In the genomic region with DNA sequence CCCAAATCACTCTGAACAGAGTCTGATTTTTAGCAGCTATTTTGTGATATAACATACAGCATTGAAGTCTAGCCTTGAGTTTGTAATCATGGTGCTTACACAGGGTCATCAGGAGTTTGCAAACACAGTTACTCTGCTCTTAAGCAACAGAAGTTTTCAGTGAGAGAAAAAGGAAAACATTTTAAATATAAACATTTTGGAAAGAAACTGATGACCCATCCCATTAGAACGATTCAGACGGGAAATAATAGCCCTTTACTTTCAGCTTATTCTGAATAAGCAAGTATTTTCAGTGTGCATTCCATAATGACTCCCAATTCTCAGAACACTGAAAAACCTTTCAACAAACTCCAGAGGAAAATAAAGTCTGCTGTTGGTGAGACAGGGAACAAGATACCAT, we compare ENCODE assay signal across 34 cellular contexts. TPM values are rescaled to one million over a fixed set of nuclear protein-coding genes. Genes with fewer than 3 reads are reported as not detected.
DNase-seq lines count a peak whose midpoint lies in the region; ATAC-seq, FAIRE-seq and TF ChIP-seq lines count a peak whose summit lies in the region.
"Had no signal": no experiment of that assay in that cellular context is flagged by ENCODE, and none has a peak within 500 bp of the region (broad histone marks: within the 10 kb centered on the region; RNA-seq: fewer than 3 reads in every experiment).

No MANE protein-coding gene starts in this region.

- CTCF ChIA-PET in GM12878 (lab: Yijun Ruan, JAX), result interaction anchor here (1.3 to 3.6 kb wide), 4 partner anchors 14 to 194 kb away, joined by 5 to 17 read pairs (median 8); no protein-coding TSS in a partner anchor

- H3K4me1 Mint-ChIP-seq in HFFc6 (ENCODE audit: low read depth), result peaks cover 72% of the 10 kb centered on the region

- no peak overlapping the region for H2BK15ac ChIP-seq in mesenchymal stem cell (ENCODE audit: low read depth, poor library complexity, severe bottlenecking)

- H3K4me3 Mint-ChIP-seq in HFFc6, result peak overlapping the region; percentile 66
- H3K4me3 Mint-ChIP-seq: activated naive CD8-positive, alpha-beta T cell treated with anti-CD3 and anti-CD28 coated beads, Interleukin-2, amount 50 U/mL, for 24 hours; CD14-positive monocyte had no signal

- H3K27ac Mint-ChIP-seq in HFFc6, result peak overlapping the region; percentile 68

- POLR2A ChIA-PET in GM12878 (lab: Charles Lee), result interaction anchor here (0.6 to 1.4 kb wide), 4 partner anchors 12 to 110 kb away, joined by 3 to 7 read pairs (median 4); partner anchors contain the start of gene ZFAND5

- RAD21 ChIA-PET in GM12878 (lab: Charles Lee; ENCODE audit: unreplicated experiment), result interaction anchor here (0.6 to 2.2 kb wide), 9 partner anchors 10 to 118 kb away, joined by 3 to 10 read pairs (median 4); no protein-coding TSS in a partner anchor

- in situ Hi-C loops in GM12878 (cut with MboI), result no loop called here

- intact Hi-C loops in GM12878 (cut with micrococcal nuclease; ENCODE audit: unreplicated experiment), result loop anchor here (5.0 kb wide), 1 partner anchor 53 kb away; no protein-coding TSS in a partner anchor

- no peaks in the 10 kb centered on the region for H4K20me1 ChIP-seq in GM12878 (ENCODE audit: control insufficient read depth, insufficient read depth)

- H3K9me3 Mint-ChIP-seq in HFFc6, result no peaks in the 10 kb centered on the region

- peaks cover 4% of the 10 kb centered on the region for H3K4me1 ChIP-seq in GM12878 (ENCODE audit: control insufficient read depth, insufficient read depth, low read length)
- H3K4me1 ChIP-seq in mesenchymal stem cell (ENCODE audit: control insufficient read depth, insufficient read depth, low read depth, low read length), result peaks cover 10% of the 10 kb centered on the region
- H3K4me1 ChIP-seq: prostate gland had no signal

- H4K91ac ChIP-seq in mesenchymal stem cell (ENCODE audit: low read length), result no peak overlapping the region

- no peak overlapping the region for H3K18ac ChIP-seq in mesenchymal stem cell (ENCODE audit: low read depth in 1 of 2, low read length in 2 of 2)

- peak overlapping the region; percentile 30 for H2AFZ ChIP-seq in GM12878 (ENCODE audit: control insufficient read depth, low read depth, low read length)
- no peak overlapping the region for H2AFZ ChIP-seq in mesenchymal stem cell (ENCODE audit: low read depth, low read length)

- H2AK5ac ChIP-seq in mesenchymal stem cell (ENCODE audit: low read length, severe bottlenecking), result no peak overlapping the region

- TF ChIP-seq CTCF in HFFc6 (IDR thresholded peaks at IDR 0.05) (no peak), GM12878 (IDR thresholded peaks at IDR 0.05 in 2 of 3, conservative IDR thresholded peaks at IDR 0.05 in 1 of 3; ENCODE audit: control insufficient read depth in 2 of 3, extremely low read depth in 1 of 3, insufficient read depth in 1 of 3, low read depth in 3 of 3, low read length in 3 of 3) (no peak)

- ATAC-seq in GM12878 (no peak), GM19397 (IDR thresholded peaks at IDR 0.05; ENCODE audit: unreplicated experiment) (no peak)
- ATAC-seq: activated naive CD8-positive, alpha-beta T cell treated with anti-CD3 and anti-CD28 coated beads, Interleukin-2, amount 50 U/mL, for 24 hours; gastrocnemius medialis; lower lobe of right lung; naive thymus-derived CD4-positive, alpha-beta T cell; right lobe of liver had no signal

- H3K79me1 ChIP-seq in mesenchymal stem cell (replicated peaks; ENCODE audit: low read length, poor library complexity, severe bottlenecking), result no peaks in the 10 kb centered on the region

- TF ChIP-seq EP300 in GM12878 (IDR thresholded peaks at IDR 0.05; ENCODE audit: borderline replicate concordance in 1 of 2, control insufficient read depth in 1 of 2, low read depth in 2 of 2, low read length in 2 of 2), result no peak

- no peak for TF ChIP-seq RAD21 in GM12878 (IDR thresholded peaks at IDR 0.05; ENCODE audit: insufficient read depth, low read depth, low read length)

- H3K27ac ChIP-seq in GM12878 (ENCODE audit: control insufficient read depth, insufficient read depth) (peak overlapping the region; percentile 73; the same call in 1 of the 2 replicates), mesenchymal stem cell (ENCODE audit: low read length, poor library complexity, severe bottlenecking) (no peak overlapping the region)
- H3K27ac ChIP-seq: esophagus muscularis mucosa, gastrocnemius medialis, HL-60, lower lobe of right lung, prostate gland, right lobe of liver, VCaP had no signal

- no peak for TF ChIP-seq POLR2A in GM12878 (IDR thresholded peaks at IDR 0.05; ENCODE audit: low read depth, low read length)

- SMC1A ChIA-PET in GM12878 (lab: Charles Lee; ENCODE audit: uncharacterized antibody, unreplicated experiment), result interaction anchor here (0.6 to 5.2 kb wide), 13 partner anchors 10 to 109 kb away, joined by 3 to 31 read pairs (median 4); no protein-coding TSS in a partner anchor

- H3K4me3 ChIP-seq in GM12878, result no peak overlapping the region
- H3K4me3 ChIP-seq in mesenchymal stem cell (ENCODE audit: insufficient read depth in 1 of 2, low read depth in 1 of 2, low read length in 2 of 2), result no peak overlapping the region
- H3K4me3 ChIP-seq: esophagus muscularis mucosa, gastrocnemius medialis, lower lobe of right lung, prostate gland, right lobe of liver had no signal

- FAIRE-seq in GM12878 (lab: Jason Lieb, UNC), result no peak
- FAIRE-seq: endometrium had no signal

- no peaks in the 10 kb centered on the region for H3K36me3 ChIP-seq in GM12878 (ENCODE audit: control insufficient read depth in 2 of 2, insufficient read depth in 2 of 2, low read length in 1 of 2)
- no peaks in the 10 kb centered on the region for H3K36me3 ChIP-seq in mesenchymal stem cell (ENCODE audit: control insufficient read depth in 1 of 2, insufficient read depth in 2 of 2, low read depth in 1 of 2, low read length in 2 of 2)
- H3K36me3 ChIP-seq: esophagus muscularis mucosa, gastrocnemius medialis, lower lobe of right lung, prostate gland, right lobe of liver had no signal

- H3K27me3 ChIP-seq in GM12878 (replicated peaks in 1 of 2; ENCODE audit: control insufficient read depth in 2 of 2, insufficient read depth in 2 of 2, low read length in 1 of 2) (no peaks in the 10 kb centered on the region), mesenchymal stem cell (ENCODE audit: control insufficient read depth in 1 of 2, insufficient read depth in 1 of 2, low read length in 2 of 2) (no peaks in the 10 kb centered on the region)
- H3K27me3 ChIP-seq: esophagus muscularis mucosa, gastrocnemius medialis, right lobe of liver had no signal

- WGBS in GM12878 (ENCODE audit: insufficient coverage, insufficient replicate concordance, low lambda C conversion rate, missing lambda C conversion rate), result 96% methylated on average over 2 of the region's 2 CpGs
- WGBS in mesenchymal stem cell, result 0% methylated on average over 2 of the region's 2 CpGs

- H4K8ac ChIP-seq in mesenchymal stem cell (ENCODE audit: low read length), result no peak overlapping the region

- no TSS peak for BruUV-seq in GM12878 (replicated peaks; lab: Mats Ljungman, UMichigan)

- H3K4me2 ChIP-seq in GM12878 (ENCODE audit: control insufficient read depth, insufficient read depth) (no peak overlapping the region; the same call in 1 of the 2 replicates), mesenchymal stem cell (ENCODE audit: low read length, poor library complexity, severe bottlenecking) (no peak overlapping the region)

- H3K23ac ChIP-seq in mesenchymal stem cell (ENCODE audit: low read length in 2 of 2), result no peak overlapping the region

- no peak overlapping the region for H3K4ac ChIP-seq in mesenchymal stem cell (ENCODE audit: low read depth in 1 of 2, low read length in 2 of 2)

- no peaks in the 10 kb centered on the region; the same call in 1 of the 2 replicates for H3K36me3 Mint-ChIP-seq in HFFc6 (ENCODE audit: low read depth)
- H3K36me3 Mint-ChIP-seq: CD14-positive monocyte had no signal

- peaks cover 2% of the 10 kb centered on the region; the same call in 2 of the 3 replicates for H3K9me3 ChIP-seq in GM12878 (replicated peaks; ENCODE audit: control insufficient read depth, insufficient read depth, low read length)
- no peaks in the 10 kb centered on the region for H3K9me3 ChIP-seq in mesenchymal stem cell (ENCODE audit: control insufficient read depth, low read length)
- H3K9me3 ChIP-seq: esophagus muscularis mucosa, gastrocnemius medialis, lower lobe of right lung, prostate gland, right lobe of liver had no signal

- H3K14ac ChIP-seq in mesenchymal stem cell (ENCODE audit: low read length in 2 of 2), result no peak overlapping the region

- H2BK5ac ChIP-seq in mesenchymal stem cell (ENCODE audit: low read depth, low read length, poor library complexity, severe bottlenecking), result no peak overlapping the region

- DNase-seq in EH (ENCODE audit: low read depth), result peak; percentile 69
- DNase-seq in HFFc6, result peak; percentile 24
- DNase-seq in GM12878 (ENCODE audit: low read depth, low spot score), result no peak
- DNase-seq in mesenchymal stem cell, result peak; percentile 80
- no peak for DNase-seq in stimulated activated CD4-positive, alpha-beta T cell treated with anti-CD3 and anti-CD28 coated beads, Interleukin-4, amount 100 ng/mL, for 4 hours
- no peak for DNase-seq in activated CD8-positive, alpha-beta memory T cell treated with anti-CD3 and anti-CD28 coated beads, Interleukin-2, amount 50 U/mL, for 48 hours
- no peak for DNase-seq in SW 1271 (lab: John Stamatoyannopoulos, UW)
- DNase-seq: activated CD4-positive, alpha-beta T cell treated with anti-CD3 and anti-CD28 coated beads for 48 hours; activated CD8-positive, alpha-beta memory T cell treated with anti-CD3 and anti-CD28 coated beads for 24 hours; activated gamma-delta T cell treated with Interleukin-2 at 50 U/mL for 16 hours; activated naive CD8-positive, alpha-beta T cell treated with anti-CD3 and anti-CD28 coated beads, Interleukin-2, amount 50 U/mL, for 24 hours; Calu3; central memory CD4-positive, alpha-beta T cell; DMS79 treated with DMSO at 0.1 percent for 48 hours; gastrocnemius medialis; GOT3; Karpas-422; lower lobe of right lung; MV-4-11; naive thymus-derived CD4-positive, alpha-beta T cell; NCI-H1436 treated with DMSO at 0.1 percent for 48 hours; NCI-H345; NCI-H69; right lobe of liver; Right ventricle myocardium superior; T1000; trophoblast cell had no signal

- H3K79me2 ChIP-seq in GM12878 (ENCODE audit: control insufficient read depth, insufficient read depth, low read length), result no peaks in the 10 kb centered on the region

- H2BK120ac ChIP-seq in mesenchymal stem cell (ENCODE audit: low read depth, low read length), result no peak overlapping the region

- no peak overlapping the region for H3K9ac ChIP-seq in GM12878 (ENCODE audit: control insufficient read depth, insufficient read depth, low read length)
- H3K9ac ChIP-seq in mesenchymal stem cell (ENCODE audit: low read length), result no peak overlapping the region

- no peaks in the 10 kb centered on the region; the same call in 1 of the 2 replicates for H3K27me3 Mint-ChIP-seq in HFFc6 (ENCODE audit: insufficient read depth)
- H3K27me3 Mint-ChIP-seq: activated naive CD8-positive, alpha-beta T cell treated with anti-CD3 and anti-CD28 coated beads, Interleukin-2, amount 50 U/mL, for 24 hours had no signal

- H2BK12ac ChIP-seq in mesenchymal stem cell (ENCODE audit: low read length in 2 of 2), result no peak overlapping the region

RNA-seq across cellular contexts. Expression of gene TMC1, which starts 46.7 kb away (rescaled TPM):
- 1 to 10 TPM in 2 of 6 experiments, under 1 TPM in 4; 0.09 to 1.1 (median 0.65) TPM for total RNA-seq in HFFc6 (2021; fragmentation: NEBNext Ultra II Directional; extraction: Animal tissue kit (Norgen Biotek cat#: 25700))
- total RNA-seq in GM12878 (2013; cell fraction: nucleolus; rRNA removed), result 1.0 and 2.8 TPM in 2 replicates
- total RNA-seq in GM12878 (2014; rRNA removed) (0.22 and 0.40 TPM in 2 replicates), GM12878 (2014; rRNA removed; fragmentation: Illumina TruSeq; extraction: Trizol) (0.67 and 0.74 TPM in 2 replicates), GM12878 (2021) (0.23 TPM in 1 of 2 replicates, not detected in the other)
- not detected for polyA plus RNA-seq in GM12878 (2011; ENCODE audit: low read depth)
- polyA plus RNA-seq in GM12878 (2011; rRNA removed) (0.46 and 0.49 TPM in 2 replicates), GM12878 (2014; fragmentation: Illumina TruSeq; extraction: Trizol) (0.11 and 0.21 TPM in 2 replicates), GM12878 (2014; fragmentation: Nextera tagmentation; extraction: Ambion mirVana) (under 1 TPM; 0.24 to 0.71 TPM), GM12878 (2014; rRNA removed) (0.39 and 0.94 TPM in 2 replicates), GM12878 (2016; fragmentation: Nextera tagmentation; extraction: Ambion mirVana) (under 1 TPM in 1 of 2 experiments, not detected in 1; 0.06 TPM)
- 0.07 and 0.25 TPM in 2 replicates for polyA plus RNA-seq in GM12878 (2011; cell fraction: cytosol; rRNA removed)
- polyA plus RNA-seq in GM12878 (2011; cell fraction: nucleus; rRNA removed), result 0.28 and 0.32 TPM in 2 replicates
- polyA plus RNA-seq in GM12878 (2012), result not detected in 2 replicates
- polyA minus RNA-seq in GM12878 (2011; rRNA and poly(A)+ RNA removed), result 0.41 and 0.88 TPM in 2 replicates
- polyA minus RNA-seq in GM12878 (2011; cell fraction: cytosol; rRNA and poly(A)+ RNA removed), result not detected in 2 replicates
- not detected in 2 replicates for polyA minus RNA-seq in GM12878 (2011; cell fraction: nucleus; rRNA and poly(A)+ RNA removed)
- 0.10 TPM for polyA plus RNA-seq in mesenchymal stem cell (2013, experiment 1 of 2)
- 0.04 TPM for polyA plus RNA-seq in mesenchymal stem cell (2013, experiment 2 of 2)
- total RNA-seq: Calu3; esophagus muscularis mucosa; lower lobe of right lung; naive thymus-derived CD4-positive, alpha-beta T cell; Right ventricle myocardium superior had no signal
- polyA plus RNA-seq: naive thymus-derived CD4-positive, alpha-beta T cell had no signal

Comparison
In these comparisons a context has a peak if more than half of its experiments do, and no peak if none do; other contexts are left out.
1. DNase-seq: peak in EH (single experiment), HFFc6 (single experiment) and mesenchymal stem cell (single experiment); none in GM12878 (single experiment), stimulated activated CD4-positive, alpha-beta T cell treated with anti-CD3 and anti-CD28 coated beads, Interleukin-4, amount 100 ng/mL, for 4 hours (0 of 2), activated CD8-positive, alpha-beta memory T cell treated with anti-CD3 and anti-CD28 coated beads, Interleukin-2, amount 50 U/mL, for 48 hours (single experiment) and SW 1271 (0 of 2).